Comparison of ENCODE assay signal across 7 cellular contexts in the genomic region with DNA sequence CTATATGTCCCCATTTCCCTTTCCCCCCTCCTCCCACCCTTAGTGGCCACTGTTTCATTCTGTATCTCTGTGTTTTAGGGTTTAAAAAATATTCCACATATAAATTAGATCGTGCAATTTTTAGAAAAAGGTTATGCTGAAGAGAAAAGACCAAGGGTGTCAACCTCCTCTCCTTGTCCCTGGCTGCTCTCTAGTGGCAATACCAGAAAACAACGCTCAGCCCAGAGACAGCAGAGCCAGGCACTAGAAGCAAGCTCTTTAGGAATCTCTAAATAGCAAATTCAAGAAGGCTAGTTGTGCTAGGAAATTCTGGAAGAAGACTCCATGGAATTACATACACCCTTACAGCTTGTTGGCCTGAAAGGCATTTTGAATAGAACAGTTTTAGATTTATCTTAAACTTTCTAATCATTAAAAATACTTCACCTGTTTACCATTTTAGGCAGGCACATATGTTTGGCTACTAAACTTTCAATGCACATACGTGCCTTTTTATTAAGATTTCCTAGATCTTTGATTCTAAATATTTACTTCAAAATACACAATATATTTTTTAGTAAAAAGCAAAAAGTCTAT. TPM values are rescaled to one million over a fixed set of nuclear protein-coding genes. Genes with fewer than 3 reads are reported as not detected.
A peak's percentile ranks its signal among the peaks of the same experiment; 100 is the strongest.
DNase-seq lines count a peak whose midpoint lies in the region; ATAC-seq, FAIRE-seq and TF ChIP-seq lines count a peak whose summit lies in the region.

No MANE protein-coding gene starts in this region.

- no peak for TF ChIP-seq POLR2A in H1 (IDR thresholded peaks at IDR 0.05; ENCODE audit: control extremely low read depth in 1 of 2, low read depth in 2 of 2, low read length in 2 of 2)

- H2BK20ac ChIP-seq in H1 (ENCODE audit: low read length) = no peak overlapping the region

- H3K56ac ChIP-seq in H1 (replicated peaks; ENCODE audit: insufficient read length, low read depth, low read length) = no peak overlapping the region

- H3K36me3 ChIP-seq in H1 (ENCODE audit: control insufficient read depth in 2 of 4, insufficient read depth in 4 of 4, low read length in 3 of 4) = no peaks in the 10 kb centered on the region

- no peak for TF ChIP-seq EP300 in H1 (IDR thresholded peaks at IDR 0.05; ENCODE audit: borderline replicate concordance in 1 of 2, low read depth in 2 of 2, low read length in 2 of 2)

- H2AK5ac ChIP-seq in H1 (ENCODE audit: low read depth, low read length) = no peak overlapping the region

- peak; percentile 54 to 81 (median 80) for TF ChIP-seq CTCF in H1 (IDR thresholded peaks at IDR 0.05; ENCODE audit: control extremely low read depth in 1 of 3, insufficient read depth in 1 of 3, low read depth in 1 of 3, low read length in 3 of 3)
- no peak for TF ChIP-seq CTCF in mesothelial cell of epicardium (IDR thresholded peaks at IDR 0.05; ENCODE audit: unreplicated experiment)

- H3K27ac ChIP-seq in H1 (ENCODE audit: low read depth, low read length) = no peak overlapping the region

- DNase-seq in ELF-1 (ENCODE audit: low read depth, low spot score) (peak; percentile 58), HuH-7.5 (ENCODE audit: low spot score) (peak; percentile 49), SK-MEL-5 (ENCODE audit: low read depth, low spot score) (peak; percentile 90), H1 (ENCODE audit: low read depth in 1 of 2, low spot score in 2 of 2) (peak in 1 of 2 experiments; percentile 9), medulla oblongata (ENCODE audit: extremely low spot score) (peak; percentile 93), mesothelial cell of epicardium (ENCODE audit: low spot score in 2 of 2, unreplicated experiment in 2 of 2) (no peak)

- no peak overlapping the region for H3K27ac Mint-ChIP-seq in mesothelial cell of epicardium

- no peaks in the 10 kb centered on the region for H3K79me2 ChIP-seq in H1 (ENCODE audit: control insufficient read depth in 1 of 2, insufficient read depth in 2 of 2, low read length in 2 of 2)

- peak; percentile 77 for ATAC-seq in GM19467 (IDR thresholded peaks at IDR 0.05; ENCODE audit: unreplicated experiment)

- CTCF ChIA-PET in H1 (lab: Charles Lee; ENCODE audit: partially characterized antibody) = interaction anchor here (0.6 to 1.7 kb wide), 33 partner anchors 9 to 705 kb away, joined by 3 to 8 read pairs (median 3); no protein-coding TSS in a partner anchor

- no peak overlapping the region for H2BK5ac ChIP-seq in H1 (ENCODE audit: low read depth, low read length)

- in situ Hi-C loops in SK-MEL-5 (cut with HindIII; ENCODE audit: low pct_unique_long_range_greater_than_20kb, low sequenced_read_pairs) = no loop called here

- no peak overlapping the region for H2AFZ ChIP-seq in H1 (ENCODE audit: low read length)

- H3K9me3 Mint-ChIP-seq in mesothelial cell of epicardium = no peaks in the 10 kb centered on the region

- no peak overlapping the region for H3K14ac ChIP-seq in H1 (ENCODE audit: insufficient read length)

- no peak overlapping the region for H2BK15ac ChIP-seq in H1 (ENCODE audit: low read length)

- TF ChIP-seq RAD21 in H1 (IDR thresholded peaks at IDR 0.05 in 1 of 2, conservative IDR thresholded peaks at IDR 0.05 in 1 of 2; ENCODE audit: low read depth in 2 of 2, low read length in 2 of 2) = peak; percentile 93 to 97

- H3K4me2 ChIP-seq in H1 (ENCODE audit: insufficient read depth in 1 of 2, low read depth in 2 of 2, low read length in 2 of 2) = no peak overlapping the region

- 53% methylated on average over 3 of the region's 3 CpGs; no CpG with 5 or more reads in 1 of the 2 experiments for WGBS in H1 (ENCODE audit: extremely low coverage in 1 of 2, insufficient coverage in 1 of 2, insufficient read length in 1 of 2, insufficient replicate concordance in 2 of 2, low coverage in 1 of 2, low lambda C conversion rate in 2 of 2, missing lambda C conversion rate in 1 of 2), 2 experiments

- no peaks in the 10 kb centered on the region for H4K20me1 ChIP-seq in H1 (replicated peaks in 1 of 2; ENCODE audit: control insufficient read depth in 1 of 2, insufficient read depth in 2 of 2, low read length in 2 of 2)

- no peak overlapping the region for H3K23ac ChIP-seq in H1 (ENCODE audit: insufficient read length)

- H2BK120ac ChIP-seq in H1 (replicated peaks; ENCODE audit: low read depth, low read length) = no peak overlapping the region

- H3K9ac ChIP-seq in H1 (replicated peaks in 1 of 4; ENCODE audit: extremely low read depth in 1 of 4, low read depth in 3 of 4, low read length in 3 of 4) = no peak overlapping the region

- no peak overlapping the region for H3K18ac ChIP-seq in H1 (ENCODE audit: extremely low read depth, low read length)

- no peaks in the 10 kb centered on the region for H3K4me1 ChIP-seq in H1 (replicated peaks in 1 of 4; ENCODE audit: control insufficient read depth in 3 of 4, insufficient read depth in 4 of 4, low read length in 3 of 4)

- H3K36me3 Mint-ChIP-seq in mesothelial cell of epicardium = no peaks in the 10 kb centered on the region

- no peak overlapping the region for H3K4me3 ChIP-seq in H1 (ENCODE audit: extremely low read depth in 1 of 4, insufficient read depth in 2 of 4, low read depth in 3 of 4, low read length in 4 of 4)

- H4K91ac ChIP-seq in H1 (replicated peaks; ENCODE audit: insufficient read length, low read length) = no peak overlapping the region

- H3K9me3 ChIP-seq in H1 (ENCODE audit: insufficient read depth in 2 of 2, low read depth in 1 of 2, low read length in 1 of 2) = no peaks in the 10 kb centered on the region

- no peak overlapping the region for H2BK12ac ChIP-seq in H1 (ENCODE audit: low read depth, low read length)

- no peak overlapping the region for H4K5ac ChIP-seq in H1 (ENCODE audit: insufficient read length, low read depth, low read length)

- H4K8ac ChIP-seq in H1 (ENCODE audit: extremely low read depth, insufficient read depth, low read length) = no peak overlapping the region

- no peak overlapping the region for H3K4me3 Mint-ChIP-seq in mesothelial cell of epicardium

- POLR2A ChIA-PET in H1 (lab: Charles Lee; ENCODE audit: partially characterized antibody) = no interaction called here

- H3K27me3 ChIP-seq in H1 (replicated peaks in 1 of 4; ENCODE audit: control insufficient read depth in 3 of 4, extremely low read depth in 1 of 4, insufficient read depth in 3 of 4, low read length in 3 of 4) = no peaks in the 10 kb centered on the region

- no peaks in the 10 kb centered on the region for H3K79me1 ChIP-seq in H1 (ENCODE audit: low read depth, low read length)

- no peaks in the 10 kb centered on the region for H3K23me2 ChIP-seq in H1 (ENCODE audit: low read depth, low read length)

- peak; percentile 77 for FAIRE-seq in H1 (lab: Jason Lieb, UNC)

- no peak overlapping the region for H3K4ac ChIP-seq in H1 (replicated peaks; ENCODE audit: insufficient read length, low read depth, low read length)

- H3K27me3 Mint-ChIP-seq in mesothelial cell of epicardium (ENCODE audit: low read depth) = no peaks in the 10 kb centered on the region

- peaks cover 6% of the 10 kb centered on the region for H3K4me1 Mint-ChIP-seq in mesothelial cell of epicardium

TF ChIP-seq in H1, 55 proteins besides CTCF, POLR2A, EP300 and RAD21 (continues in another document):
- no peak for TF ChIP-seq JUND (IDR thresholded peaks at IDR 0.05; ENCODE audit: low read length)
- no peak for TF ChIP-seq NANOG (IDR thresholded peaks at IDR 0.05; ENCODE audit: insufficient read depth, low read depth, low read length, poor library complexity, severe bottlenecking)
- TF ChIP-seq SAP30 (IDR thresholded peaks at IDR 0.05; ENCODE audit: insufficient read depth, insufficient replicate concordance, low read length) = no peak
- no peak for TF ChIP-seq TAF7 (optimal IDR thresholded peaks at IDR 0.05; ENCODE audit: borderline replicate concordance, low read depth, low read length)
- TF ChIP-seq MAFK (IDR thresholded peaks at IDR 0.05; ENCODE audit: low read depth, low read length) = no peak
- TF ChIP-seq ZNF274 (IDR thresholded peaks at IDR 0.05; ENCODE audit: borderline replicate concordance, extremely low read depth, low read length) = no peak
- TF ChIP-seq EGR1 (IDR thresholded peaks at IDR 0.05; ENCODE audit: borderline replicate concordance, low read depth, low read length) = no peak
- no peak for TF ChIP-seq CBX8 (IDR thresholded peaks at IDR 0.05; ENCODE audit: borderline replicate concordance, low read depth, low read length)
- no peak for TF ChIP-seq SIN3A (conservative IDR thresholded peaks at IDR 0.05 in 1 of 2, IDR thresholded peaks at IDR 0.05 in 1 of 2; ENCODE audit: low read depth in 1 of 2, low read length in 2 of 2)
- TF ChIP-seq, protein P1, sequence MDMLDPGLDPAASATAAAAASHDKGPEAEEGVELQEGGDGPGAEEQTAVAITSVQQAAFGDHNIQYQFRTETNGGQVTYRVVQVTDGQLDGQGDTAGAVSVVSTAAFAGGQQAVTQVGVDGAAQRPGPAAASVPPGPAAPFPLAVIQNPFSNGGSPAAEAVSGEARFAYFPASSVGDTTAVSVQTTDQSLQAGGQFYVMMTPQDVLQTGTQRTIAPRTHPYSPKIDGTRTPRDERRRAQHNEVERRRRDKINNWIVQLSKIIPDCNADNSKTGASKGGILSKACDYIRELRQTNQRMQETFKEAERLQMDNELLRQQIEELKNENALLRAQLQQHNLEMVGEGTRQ (IDR thresholded peaks at IDR 0.05; ENCODE audit: low read length) = no peak

RNA-seq across cellular contexts. Expression of a gene that starts 35.1 kb away (rescaled TPM):
- 25.8 and 26.3 TPM in 2 replicates for total RNA-seq in SK-MEL-5 (2014; rRNA removed; shearing (Covaris generic))
- polyA plus RNA-seq in SK-MEL-5 (2015; cell fraction: cytosol; rRNA removed) = 3.0 and 3.7 TPM in 2 replicates
- polyA plus RNA-seq in SK-MEL-5 (2015; cell fraction: nucleus; rRNA removed) = 8.3 and 26.7 TPM in 2 replicates
- not detected in 2 replicates for total RNA-seq in H1 (2021; fragmentation: NEBNext Ultra II Directional; extraction: Animal tissue kit (Norgen Biotek cat#: 25700))
- polyA plus RNA-seq in H1 (2011; rRNA removed) = 0.06 TPM in 2 replicates
- polyA plus RNA-seq in H1 (2011; cell fraction: cytosol; rRNA removed) = 0.14 TPM
- 0.09 TPM for polyA plus RNA-seq in H1 (2011; cell fraction: nucleus; rRNA removed)
- 0.06 to 0.47 TPM (median 0.23 TPM) in 4 replicates for polyA plus RNA-seq in H1 (2012, experiment 1 of 2)
- not detected for polyA plus RNA-seq in H1 (2012, experiment 2 of 2)
- 0.26 TPM for polyA plus RNA-seq in H1 (2013, experiment 1 of 2)
- polyA plus RNA-seq in H1 (2013, experiment 2 of 2) = 0.18 TPM
- polyA minus RNA-seq in H1 (2011; rRNA and poly(A)+ RNA removed) = 0.05 and 0.35 TPM in 2 replicates
- 0.22 TPM for polyA minus RNA-seq in H1 (2011; cell fraction: cytosol; rRNA and poly(A)+ RNA removed)
- 0.90 TPM for polyA minus RNA-seq in H1 (2011; cell fraction: nucleus; rRNA and poly(A)+ RNA removed)
- total RNA-seq in mesothelial cell of epicardium = 0.58 to 0.75 TPM (median 0.66 TPM) in 3 replicates

Comparison
In these comparisons a context has a peak if more than half of its experiments do, and no peak if none do; other contexts are left out.
1. DNase-seq: peak in ELF-1 (single experiment), HuH-7.5 (single experiment), SK-MEL-5 (single experiment) and medulla oblongata (single experiment); none in mesothelial cell of epicardium (0 of 2).
2. RNA of a gene that starts 35.1 kb away (total RNA-seq): 25.8 to 26.3 TPM in SK-MEL-5; 0.58 to 0.75 TPM in mesothelial cell of epicardium and not detected in H1; every median in the first group is over 10 times any median in the second.